In genomic region chr3:9377981-9378380, GRCh38 we compare ENCODE assay signal across 20 cellular contexts. TPM values are rescaled to one million over a fixed set of nuclear protein-coding genes. Genes with fewer than 3 reads are reported as not detected.
DNase-seq lines count a peak whose midpoint lies in the region; ATAC-seq and TF ChIP-seq lines count a peak whose summit lies in the region.
"Had no signal": no experiment of that assay in that cellular context is flagged by ENCODE, and none has a peak within 500 bp of the region (broad histone marks: within the 10 kb centered on the region; RNA-seq: fewer than 3 reads in every experiment).

No MANE protein-coding gene starts in this region.

- H3K27ac ChIP-seq in WERI-Rb-1, result peak overlapping the region; percentile 62
- H3K27ac ChIP-seq: C4-2B had no signal

- H3K9me3 ChIP-seq in WERI-Rb-1 (ENCODE audit: severe bottlenecking), result no peaks in the 10 kb centered on the region
- H3K9me3 ChIP-seq: Caco-2, HAP-1 had no signal

- H3K9me3 Mint-ChIP-seq in activated CD4-positive, alpha-beta memory T cell treated with anti-CD3 and anti-CD28 coated beads for 36 hours, result no peaks in the 10 kb centered on the region
- H3K9me3 Mint-ChIP-seq in activated CD4-positive, alpha-beta memory T cell treated with anti-CD3 and anti-CD28 coated beads, Interleukin-2, amount 10 ng/mL, durations not matched to agents 7 days and 5 days, result no peaks in the 10 kb centered on the region
- no peaks in the 10 kb centered on the region for H3K9me3 Mint-ChIP-seq in natural killer cell
- no peaks in the 10 kb centered on the region for H3K9me3 Mint-ChIP-seq in natural killer cell treated with Interleukin-12 subunit alpha and Interleukin-12 subunit beta and Interleukin-15 and Interleukin-18, amount 100 ng/mL, for 72 hours
- H3K9me3 Mint-ChIP-seq: GM23338 had no signal

- peaks cover 53% of the 10 kb centered on the region for H3K36me3 Mint-ChIP-seq in activated CD4-positive, alpha-beta memory T cell treated with anti-CD3 and anti-CD28 coated beads for 36 hours
- H3K36me3 Mint-ChIP-seq in activated CD4-positive, alpha-beta memory T cell treated with anti-CD3 and anti-CD28 coated beads, Interleukin-2, amount 10 ng/mL, durations not matched to agents 7 days and 5 days (ENCODE audit: low read depth), result peaks cover 74% of the 10 kb centered on the region
- H3K36me3 Mint-ChIP-seq in natural killer cell, result peaks cover 19% of the 10 kb centered on the region
- peaks cover 24% of the 10 kb centered on the region for H3K36me3 Mint-ChIP-seq in natural killer cell treated with Interleukin-12 subunit alpha and Interleukin-12 subunit beta and Interleukin-15 and Interleukin-18, amount 100 ng/mL, for 72 hours

- H3K4me3 ChIP-seq in WERI-Rb-1 (ENCODE audit: low read depth, low read length), result no peak overlapping the region
- H3K4me3 ChIP-seq: GM23338, HAP-1, K562 had no signal

- no peaks in the 10 kb centered on the region for H3K27me3 ChIP-seq in WERI-Rb-1 (ENCODE audit: insufficient read depth, low read depth, severe bottlenecking)

- peaks cover 17% of the 10 kb centered on the region for H3K4me1 Mint-ChIP-seq in activated CD4-positive, alpha-beta memory T cell treated with anti-CD3 and anti-CD28 coated beads for 36 hours (ENCODE audit: low read depth)
- peaks cover 13% of the 10 kb centered on the region for H3K4me1 Mint-ChIP-seq in activated CD4-positive, alpha-beta memory T cell treated with anti-CD3 and anti-CD28 coated beads, Interleukin-2, amount 10 ng/mL, durations not matched to agents 7 days and 5 days
- peaks cover 10% of the 10 kb centered on the region in 2 donors for H3K4me1 Mint-ChIP-seq in natural killer cell
- peaks cover 14 to 26% of the 10 kb centered on the region in 2 donors for H3K4me1 Mint-ChIP-seq in natural killer cell treated with Interleukin-12 subunit alpha and Interleukin-12 subunit beta and Interleukin-15 and Interleukin-18, amount 100 ng/mL, for 72 hours (ENCODE audit: low read depth in 2 of 2)
- H3K4me1 Mint-ChIP-seq: GM23338 had no signal

- peaks cover 58% of the 10 kb centered on the region for H3K36me3 ChIP-seq in WERI-Rb-1

- no peaks in the 10 kb centered on the region for H3K27me3 Mint-ChIP-seq in activated CD4-positive, alpha-beta memory T cell treated with anti-CD3 and anti-CD28 coated beads for 36 hours
- no peaks in the 10 kb centered on the region for H3K27me3 Mint-ChIP-seq in activated CD4-positive, alpha-beta memory T cell treated with anti-CD3 and anti-CD28 coated beads, Interleukin-2, amount 10 ng/mL, durations not matched to agents 7 days and 5 days
- no peaks in the 10 kb centered on the region for H3K27me3 Mint-ChIP-seq in natural killer cell (ENCODE audit: low read depth in 2 of 2)
- H3K27me3 Mint-ChIP-seq in natural killer cell treated with Interleukin-12 subunit alpha and Interleukin-12 subunit beta and Interleukin-15 and Interleukin-18, amount 100 ng/mL, for 72 hours, result no peaks in the 10 kb centered on the region

- ATAC-seq in natural killer cell, result no peak
- ATAC-seq in natural killer cell treated with Interleukin-12 subunit alpha and Interleukin-12 subunit beta and Interleukin-15 and Interleukin-18, amount 100 ng/mL, for 72 hours, result no peak
- ATAC-seq: GM23338, K562, Panc1 had no signal

- POLR2A ChIA-PET in activated CD4-positive, alpha-beta memory T cell treated with anti-CD3 and anti-CD28 coated beads for 36 hours (lab: Charles Lee), result interaction anchor here (1.3 to 1.5 kb wide), 3 partner anchors 15 to 39 kb away, joined by 3 to 6 read pairs (median 4); partner anchors contain the start of gene THUMPD3
- POLR2A ChIA-PET in activated CD4-positive, alpha-beta memory T cell treated with anti-CD3 and anti-CD28 coated beads, Interleukin-2, amount 10 ng/mL, durations not matched to agents 7 days and 5 days (lab: Charles Lee), result interaction anchor here (1.1 to 5.2 kb wide), 6 partner anchors 10 to 74 kb away, joined by 3 to 45 read pairs (median 8); partner anchors contain the start of genes SETD5 and THUMPD3

- intact Hi-C loops in activated CD4-positive, alpha-beta memory T cell treated with anti-CD3 and anti-CD28 coated beads for 36 hours (cut with micrococcal nuclease), result no loop called here
- intact Hi-C loops in natural killer cell (cut with micrococcal nuclease), result no loop called here

- peak overlapping the region; percentile 21 for H3K27ac Mint-ChIP-seq in activated CD4-positive, alpha-beta memory T cell treated with anti-CD3 and anti-CD28 coated beads for 36 hours
- H3K27ac Mint-ChIP-seq in activated CD4-positive, alpha-beta memory T cell treated with anti-CD3 and anti-CD28 coated beads, Interleukin-2, amount 10 ng/mL, durations not matched to agents 7 days and 5 days, result no peak overlapping the region
- H3K27ac Mint-ChIP-seq in natural killer cell, result peak overlapping the region; percentile 18 to 53
- no peak overlapping the region for H3K27ac Mint-ChIP-seq in natural killer cell treated with Interleukin-12 subunit alpha and Interleukin-12 subunit beta and Interleukin-15 and Interleukin-18, amount 100 ng/mL, for 72 hours

- TF ChIP-seq CTCF in natural killer cell (IDR thresholded peaks at IDR 0.05) (no peak), WERI-Rb-1 (IDR thresholded peaks at IDR 0.05; ENCODE audit: low read depth, low read length) (no peak)

- DNase-seq in activated CD4-positive, alpha-beta memory T cell treated with anti-CD3 and anti-CD28 coated beads for 36 hours, result no peak
- no peak for DNase-seq in activated CD4-positive, alpha-beta memory T cell treated with anti-CD3 and anti-CD28 coated beads, Interleukin-2, amount 10 ng/mL, durations not matched to agents 7 days and 5 days
- DNase-seq in natural killer cell, result no peak
- no peak for DNase-seq in natural killer cell treated with Interleukin-12 subunit alpha and Interleukin-12 subunit beta and Interleukin-15 and Interleukin-18, amount 100 ng/mL, for 72 hours (ENCODE audit: low spot score)
- no peak for DNase-seq in WERI-Rb-1
- DNase-seq in retina, result no peak
- no peak for DNase-seq in DMS153 treated with DMSO at 0.1 percent for 48 hours (lab: John Stamatoyannopoulos, UW; ENCODE audit: unreplicated experiment)
- no peak for DNase-seq in NK-92 (lab: John Stamatoyannopoulos, UW; ENCODE audit: unreplicated experiment)
- DNase-seq: Caco-2; MM.1S; NCI-H1048; NCI-H1417 treated with DMSO at 0.1 percent for 48 hours; NCI-H187; NCI-H69; NK-92 treated with Interleukin-12 subunit alpha and Interleukin-12 subunit beta, amount 100 ng/mL, for 24 hours had no signal

- CTCF ChIA-PET in activated CD4-positive, alpha-beta memory T cell treated with anti-CD3 and anti-CD28 coated beads for 36 hours (lab: Charles Lee), result interaction anchor here (2.2 kb wide), 1 partner anchor 24 kb away, joined by 8 read pairs; no protein-coding TSS in a partner anchor
- CTCF ChIA-PET in activated CD4-positive, alpha-beta memory T cell treated with anti-CD3 and anti-CD28 coated beads, Interleukin-2, amount 10 ng/mL, durations not matched to agents 7 days and 5 days (lab: Charles Lee), result interaction anchor here (0.6 to 1.8 kb wide), 4 partner anchors 8 to 25 kb away, joined by 3 to 4 read pairs (median 3); no protein-coding TSS in a partner anchor

- H3K4me3 Mint-ChIP-seq in activated CD4-positive, alpha-beta memory T cell treated with anti-CD3 and anti-CD28 coated beads for 36 hours, result no peak overlapping the region
- no peak overlapping the region for H3K4me3 Mint-ChIP-seq in activated CD4-positive, alpha-beta memory T cell treated with anti-CD3 and anti-CD28 coated beads, Interleukin-2, amount 10 ng/mL, durations not matched to agents 7 days and 5 days
- no peak overlapping the region for H3K4me3 Mint-ChIP-seq in natural killer cell
- H3K4me3 Mint-ChIP-seq in natural killer cell treated with Interleukin-12 subunit alpha and Interleukin-12 subunit beta and Interleukin-15 and Interleukin-18, amount 100 ng/mL, for 72 hours, result no peak overlapping the region
- H3K4me3 Mint-ChIP-seq: GM23338 had no signal

RNA-seq across cellular contexts. Expression of gene THUMPD3, which starts 15.1 kb away (rescaled TPM):
- 10 to 100 TPM; 55.8 to 60.6 TPM for total RNA-seq in activated CD4-positive, alpha-beta memory T cell treated with anti-CD3 and anti-CD28 coated beads for 36 hours
- 10 to 100 TPM; 44.3 to 47.2 TPM for total RNA-seq in activated CD4-positive, alpha-beta memory T cell treated with anti-CD3 and anti-CD28 coated beads, Interleukin-2, amount 10 ng/mL, durations not matched to agents 7 days and 5 days
- 10 to 100 TPM; 44.0 to 48.8 (median 46.3) TPM for total RNA-seq in natural killer cell
- 10 to 100 TPM; 54.3 to 55.9 TPM for total RNA-seq in natural killer cell treated with Interleukin-12 subunit alpha and Interleukin-12 subunit beta and Interleukin-15 and Interleukin-18, amount 100 ng/mL, for 72 hours

RNA-seq across cellular contexts. Expression of gene SETD5, which starts 19.4 kb away (rescaled TPM):
- total RNA-seq in activated CD4-positive, alpha-beta memory T cell treated with anti-CD3 and anti-CD28 coated beads for 36 hours, result 100 to 1,000 TPM in 1 of 2 experiments, 10 to 100 TPM in 1; 98.0 to 103 TPM
- 100 to 1,000 TPM; 110 to 111 TPM for total RNA-seq in activated CD4-positive, alpha-beta memory T cell treated with anti-CD3 and anti-CD28 coated beads, Interleukin-2, amount 10 ng/mL, durations not matched to agents 7 days and 5 days
- 100 to 1,000 TPM; 106 to 154 (median 140) TPM for total RNA-seq in natural killer cell
- 100 to 1,000 TPM; 131 to 188 TPM for total RNA-seq in natural killer cell treated with Interleukin-12 subunit alpha and Interleukin-12 subunit beta and Interleukin-15 and Interleukin-18, amount 100 ng/mL, for 72 hours

Comparison
In these comparisons a context has a peak if more than half of its experiments do, and no peak if none do; other contexts are left out.
1. H3K27ac Mint-ChIP-seq: peak in activated CD4-positive, alpha-beta memory T cell treated with anti-CD3 and anti-CD28 coated beads for 36 hours (single experiment) and natural killer cell (2 of 2); none in activated CD4-positive, alpha-beta memory T cell treated with anti-CD3 and anti-CD28 coated beads, Interleukin-2, amount 10 ng/mL, durations not matched to agents 7 days and 5 days (single experiment) and natural killer cell treated with Interleukin-12 subunit alpha and Interleukin-12 subunit beta and Interleukin-15 and Interleukin-18, amount 100 ng/mL, for 72 hours (0 of 2).